Comparison of ENCODE assay signal across 7 cellular contexts in the genomic region with DNA sequence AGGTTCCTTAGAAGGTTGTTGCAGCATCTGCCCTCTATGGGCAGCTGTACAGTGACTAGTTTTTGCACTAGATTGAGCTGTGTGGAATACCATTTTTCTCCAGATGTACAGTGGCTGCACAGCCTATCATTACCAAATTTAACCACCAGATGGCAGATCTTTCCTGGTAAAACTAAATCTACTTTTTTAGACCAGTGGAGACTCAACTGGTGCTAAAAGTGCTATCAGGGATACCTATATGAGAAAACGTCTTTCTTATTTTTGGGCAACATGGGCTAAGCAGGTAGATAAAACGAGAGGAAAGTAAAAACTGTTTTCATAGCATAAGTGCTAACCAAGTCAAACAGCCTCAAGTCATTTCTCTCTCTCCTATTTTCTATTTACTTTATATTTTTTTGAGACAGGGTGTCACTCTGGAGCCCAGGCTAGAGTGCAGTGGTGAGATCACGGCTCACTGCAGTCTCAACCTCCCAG. TPM values are rescaled to one million over a fixed set of nuclear protein-coding genes. Genes with fewer than 3 reads are reported as not detected.
DNase-seq lines count a peak whose midpoint lies in the region; ATAC-seq and TF ChIP-seq lines count a peak whose summit lies in the region.

No MANE protein-coding gene starts in this region.

- no peak overlapping the region for H2BK120ac ChIP-seq in mesenchymal stem cell (ENCODE audit: low read depth, low read length)

- ATAC-seq in GM21529 (IDR thresholded peaks at IDR 0.05; ENCODE audit: unreplicated experiment): peak; percentile 72

- H4K91ac ChIP-seq in mesenchymal stem cell (ENCODE audit: low read length): no peak overlapping the region

- TF ChIP-seq CTCF in PC-9 (conservative IDR thresholded peaks at IDR 0.05): peak; percentile 91

- CTCF ChIA-PET in PC-9 (lab: Charles Lee): interaction anchor here (0.6 to 1.3 kb wide), 6 partner anchors 14 to 873 kb away, joined by 3 to 14 read pairs (median 3); no protein-coding TSS in a partner anchor

- H3K4me3 ChIP-seq in PC-9 (no peak overlapping the region), mesenchymal stem cell (ENCODE audit: insufficient read depth in 1 of 2, low read depth in 1 of 2, low read length in 2 of 2) (no peak overlapping the region)

- BruUV-seq in PC-9 (replicated peaks; lab: Mats Ljungman, UMichigan): no TSS peak

- peaks cover under 1% of the 10 kb centered on the region; the same call in 1 of the 2 replicates for H3K4me1 ChIP-seq in PC-9 (replicated peaks; ENCODE audit: insufficient read depth)
- H3K4me1 ChIP-seq in mesenchymal stem cell (ENCODE audit: control insufficient read depth, insufficient read depth, low read depth, low read length): peaks cover 2% of the 10 kb centered on the region

- no peak overlapping the region for H3K4ac ChIP-seq in mesenchymal stem cell (ENCODE audit: low read depth in 1 of 2, low read length in 2 of 2)

- WGBS in mesenchymal stem cell: 43% methylated on average over 2 of the region's 3 CpGs

- H3K27ac ChIP-seq in PC-9: no peak overlapping the region
- H3K27ac ChIP-seq in mesenchymal stem cell (ENCODE audit: low read length, poor library complexity, severe bottlenecking): no peak overlapping the region

- no peak overlapping the region for H3K9ac ChIP-seq in mesenchymal stem cell (ENCODE audit: low read length)

- H2AFZ ChIP-seq in PC-9 (no peak overlapping the region), mesenchymal stem cell (ENCODE audit: low read depth, low read length) (no peak overlapping the region)

- 0 out of 2 replicates have a peak, but pooled peaks cover 2% of the 10 kb centered on the region for H3F3A ChIP-seq in PC-9 (ENCODE audit: insufficient read depth, low read depth)

- no peak overlapping the region for H3K23ac ChIP-seq in mesenchymal stem cell (ENCODE audit: low read length in 2 of 2)

- H2BK5ac ChIP-seq in mesenchymal stem cell (ENCODE audit: low read depth, low read length, poor library complexity, severe bottlenecking): no peak overlapping the region

- no peak overlapping the region for H3K18ac ChIP-seq in mesenchymal stem cell (ENCODE audit: low read depth in 1 of 2, low read length in 2 of 2)

- POLR2A ChIA-PET in PC-9 (lab: Charles Lee; ENCODE audit: unreplicated experiment): no interaction called here

- H3K9me2 ChIP-seq in PC-9 (ENCODE audit: insufficient read depth): no peaks in the 10 kb centered on the region

- H3K79me2 ChIP-seq in PC-9 (ENCODE audit: low read depth): no peaks in the 10 kb centered on the region

- H3K27me3 ChIP-seq in PC-9 (ENCODE audit: insufficient read depth, low read depth): no peaks in the 10 kb centered on the region
- peaks cover 0 to 23% of the 10 kb centered on the region in 2 experiments for H3K27me3 ChIP-seq in mesenchymal stem cell (ENCODE audit: control insufficient read depth in 1 of 2, insufficient read depth in 1 of 2, low read length in 2 of 2)

- H3K4me2 ChIP-seq in PC-9 (no peak overlapping the region), mesenchymal stem cell (ENCODE audit: low read length, poor library complexity, severe bottlenecking) (no peak overlapping the region)

- H3K79me1 ChIP-seq in mesenchymal stem cell (replicated peaks; ENCODE audit: low read length, poor library complexity, severe bottlenecking): no peaks in the 10 kb centered on the region

- H3K36me3 ChIP-seq in PC-9 (ENCODE audit: low read depth) (no peaks in the 10 kb centered on the region), mesenchymal stem cell (ENCODE audit: control insufficient read depth in 1 of 2, insufficient read depth in 2 of 2, low read depth in 1 of 2, low read length in 2 of 2) (peaks cover 0 to 3% of the 10 kb centered on the region in 2 experiments)

- no peak overlapping the region for H3K14ac ChIP-seq in mesenchymal stem cell (ENCODE audit: low read length in 2 of 2)

- H4K8ac ChIP-seq in mesenchymal stem cell (ENCODE audit: low read length): no peak overlapping the region

- H3K9me3 ChIP-seq in PC-9 (ENCODE audit: insufficient read depth, low read depth) (no peaks in the 10 kb centered on the region), mesenchymal stem cell (ENCODE audit: control insufficient read depth, low read length) (no peaks in the 10 kb centered on the region)

- intact Hi-C loops in PC-9 (cut with micrococcal nuclease; ENCODE audit: unreplicated experiment): loop anchor here (1.0 to 5.0 kb wide), 7 partner anchors 149 to 1133 kb away; no protein-coding TSS in a partner anchor

- H4K20me1 ChIP-seq in PC-9 (ENCODE audit: insufficient read depth): no peaks in the 10 kb centered on the region

- H2BK15ac ChIP-seq in mesenchymal stem cell (ENCODE audit: low read depth, poor library complexity, severe bottlenecking): peak overlapping the region; percentile 28

- peak; percentile 45 for DNase-seq in GM04503 (ENCODE audit: low read depth)
- DNase-seq in Kasumi-1 (lab: John Stamatoyannopoulos, UW): peak; percentile 85 to 92
- DNase-seq in PC-9: peak; percentile 40 to 55
- DNase-seq in dermis microvascular lymphatic vessel endothelial cell (ENCODE audit: low read depth in 2 of 2): peak; percentile 33 to 65
- DNase-seq in mesenchymal stem cell: peak; percentile 78
- DNase-seq in mesenteric fat pad (ENCODE audit: low spot score): no peak

- no peak overlapping the region for H2AK5ac ChIP-seq in mesenchymal stem cell (ENCODE audit: low read length, severe bottlenecking)

- no peak overlapping the region for H2BK12ac ChIP-seq in mesenchymal stem cell (ENCODE audit: low read length in 2 of 2)

RNA-seq across cellular contexts. Expression of gene IGSF10, which starts 21.2 kb away (rescaled TPM):
- total RNA-seq in PC-9 (2021) (0.25 and 0.55 TPM in 2 replicates), dermis microvascular lymphatic vessel endothelial cell (under 0.01 TPM in 1 of 2 replicates, not detected in the other), mesenteric fat pad (4.5 TPM)
- polyA plus RNA-seq in mesenchymal stem cell (2013, experiment 1 of 2): 0.47 TPM
- 0.47 TPM for polyA plus RNA-seq in mesenchymal stem cell (2013, experiment 2 of 2)

RNA-seq across cellular contexts. Expression of gene P2RY12, which starts 55.1 kb away (rescaled TPM):
- not detected in 2 replicates for total RNA-seq in PC-9 (2021)
- total RNA-seq in dermis microvascular lymphatic vessel endothelial cell: not detected in 2 replicates
- not detected for polyA plus RNA-seq in mesenchymal stem cell (2013, experiment 1 of 2)
- polyA plus RNA-seq in mesenchymal stem cell (2013, experiment 2 of 2): 0.04 TPM
- 5.7 TPM for total RNA-seq in mesenteric fat pad
